Comparison of ENCODE assay signal across 1 cellular context in the genomic region with DNA sequence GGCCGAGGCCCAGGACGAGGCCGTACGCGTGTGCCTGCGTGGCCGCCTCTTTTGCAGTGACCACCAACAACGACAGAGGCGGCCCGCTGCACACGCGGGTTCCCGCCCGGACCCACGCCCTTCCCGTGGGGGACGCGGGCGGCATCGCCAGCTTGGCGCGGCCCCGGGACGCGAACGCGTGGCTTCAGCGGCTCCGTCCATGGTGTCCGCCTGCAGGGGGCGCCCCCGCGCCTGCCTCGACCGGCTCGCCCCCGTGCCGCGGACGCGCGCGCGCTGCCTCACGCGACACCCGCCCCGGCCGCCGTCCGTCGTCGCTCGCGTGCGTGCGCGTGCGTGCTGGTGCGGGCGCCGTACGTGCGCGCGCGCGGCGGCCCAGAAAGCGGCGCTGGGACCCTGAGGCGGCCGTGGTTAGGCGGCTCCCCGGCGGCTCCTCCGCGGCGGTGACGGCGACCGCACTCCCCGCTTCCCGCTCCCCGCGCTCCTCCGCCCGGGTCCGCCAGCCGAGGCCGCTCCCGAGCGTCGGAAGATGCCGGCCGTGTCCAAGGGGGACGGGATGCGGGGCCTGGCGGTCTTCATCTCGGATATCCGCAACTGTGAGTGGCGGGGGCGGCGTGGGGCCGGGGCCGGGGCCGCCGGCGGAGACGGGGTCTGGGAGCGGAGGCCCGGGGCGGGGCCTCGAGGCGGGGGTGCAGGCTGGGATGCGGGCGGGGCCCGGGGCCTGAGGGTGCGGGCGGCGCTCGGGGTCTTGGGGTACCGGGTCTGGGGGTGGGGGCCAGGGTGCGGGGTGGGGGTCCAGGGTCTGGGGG.
A peak's percentile ranks its signal among the peaks of the same experiment; 100 is the strongest.
TF ChIP-seq lines count a peak whose summit lies in the region.

Gene AP2A2 (plus strand): TSS at position 375 of the 806 bp plus-strand sequence. CDS start 152 bp downstream, at position 527.

TF ChIP-seq in K562, 482 proteins besides CTCF, POLR2A, EP300 and RAD21 (continued from another document):
- TF ChIP-seq, protein P1, sequence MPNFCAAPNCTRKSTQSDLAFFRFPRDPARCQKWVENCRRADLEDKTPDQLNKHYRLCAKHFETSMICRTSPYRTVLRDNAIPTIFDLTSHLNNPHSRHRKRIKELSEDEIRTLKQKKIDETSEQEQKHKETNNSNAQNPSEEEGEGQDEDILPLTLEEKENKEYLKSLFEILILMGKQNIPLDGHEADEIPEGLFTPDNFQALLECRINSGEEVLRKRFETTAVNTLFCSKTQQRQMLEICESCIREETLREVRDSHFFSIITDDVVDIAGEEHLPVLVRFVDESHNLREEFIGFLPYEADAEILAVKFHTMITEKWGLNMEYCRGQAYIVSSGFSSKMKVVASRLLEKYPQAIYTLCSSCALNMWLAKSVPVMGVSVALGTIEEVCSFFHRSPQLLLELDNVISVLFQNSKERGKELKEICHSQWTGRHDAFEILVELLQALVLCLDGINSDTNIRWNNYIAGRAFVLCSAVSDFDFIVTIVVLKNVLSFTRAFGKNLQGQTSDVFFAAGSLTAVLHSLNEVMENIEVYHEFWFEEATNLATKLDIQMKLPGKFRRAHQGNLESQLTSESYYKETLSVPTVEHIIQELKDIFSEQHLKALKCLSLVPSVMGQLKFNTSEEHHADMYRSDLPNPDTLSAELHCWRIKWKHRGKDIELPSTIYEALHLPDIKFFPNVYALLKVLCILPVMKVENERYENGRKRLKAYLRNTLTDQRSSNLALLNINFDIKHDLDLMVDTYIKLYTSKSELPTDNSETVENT (CRISPR knock-in tag; IDR thresholded peaks at IDR 0.05): peak; percentile 78
- TF ChIP-seq MYNN (IDR thresholded peaks at IDR 0.05) (no peak), MYNN (CRISPR knock-in tag; IDR thresholded peaks at IDR 0.05) (no peak), HCFC1 (IDR thresholded peaks at IDR 0.05; ENCODE audit: low read depth, low read length) (peak; percentile 52; the same call in 1 of the 2 replicates), ZKSCAN3 (CRISPR knock-in tag; IDR thresholded peaks at IDR 0.05) (no peak), PTRF (tag; IDR thresholded peaks at IDR 0.05) (no peak), HNRNPUL1 (IDR thresholded peaks at IDR 0.05; ENCODE audit: low read length) (no peak), CHD4 (IDR thresholded peaks at IDR 0.05; ENCODE audit: insufficient read depth, insufficient replicate concordance, low read depth, low read length, poor library complexity, severe bottlenecking) (peak; percentile 75), GTF2A2 (tag; IDR thresholded peaks at IDR 0.05) (no peak), ZEB2 (IDR thresholded peaks at IDR 0.05) (no peak), ZNF444 (CRISPR knock-in tag; IDR thresholded peaks at IDR 0.05) (no peak), NR2C1 (IDR thresholded peaks at IDR 0.05) (no peak), NR2C1 (tag; IDR thresholded peaks at IDR 0.05) (no peak), ZNF668 (CRISPR knock-in tag; IDR thresholded peaks at IDR 0.05) (peak; percentile 68; the same call in 1 of the 2 replicates), SNAPC5 (CRISPR knock-in tag; IDR thresholded peaks at IDR 0.05) (no peak)
- TF ChIP-seq, protein P2, sequence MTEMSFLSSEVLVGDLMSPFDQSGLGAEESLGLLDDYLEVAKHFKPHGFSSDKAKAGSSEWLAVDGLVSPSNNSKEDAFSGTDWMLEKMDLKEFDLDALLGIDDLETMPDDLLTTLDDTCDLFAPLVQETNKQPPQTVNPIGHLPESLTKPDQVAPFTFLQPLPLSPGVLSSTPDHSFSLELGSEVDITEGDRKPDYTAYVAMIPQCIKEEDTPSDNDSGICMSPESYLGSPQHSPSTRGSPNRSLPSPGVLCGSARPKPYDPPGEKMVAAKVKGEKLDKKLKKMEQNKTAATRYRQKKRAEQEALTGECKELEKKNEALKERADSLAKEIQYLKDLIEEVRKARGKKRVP (CRISPR knock-in tag; IDR thresholded peaks at IDR 0.05): no peak
TF ChIP-seq in K562: peak in this region for 95.
